In the genomic region with DNA sequence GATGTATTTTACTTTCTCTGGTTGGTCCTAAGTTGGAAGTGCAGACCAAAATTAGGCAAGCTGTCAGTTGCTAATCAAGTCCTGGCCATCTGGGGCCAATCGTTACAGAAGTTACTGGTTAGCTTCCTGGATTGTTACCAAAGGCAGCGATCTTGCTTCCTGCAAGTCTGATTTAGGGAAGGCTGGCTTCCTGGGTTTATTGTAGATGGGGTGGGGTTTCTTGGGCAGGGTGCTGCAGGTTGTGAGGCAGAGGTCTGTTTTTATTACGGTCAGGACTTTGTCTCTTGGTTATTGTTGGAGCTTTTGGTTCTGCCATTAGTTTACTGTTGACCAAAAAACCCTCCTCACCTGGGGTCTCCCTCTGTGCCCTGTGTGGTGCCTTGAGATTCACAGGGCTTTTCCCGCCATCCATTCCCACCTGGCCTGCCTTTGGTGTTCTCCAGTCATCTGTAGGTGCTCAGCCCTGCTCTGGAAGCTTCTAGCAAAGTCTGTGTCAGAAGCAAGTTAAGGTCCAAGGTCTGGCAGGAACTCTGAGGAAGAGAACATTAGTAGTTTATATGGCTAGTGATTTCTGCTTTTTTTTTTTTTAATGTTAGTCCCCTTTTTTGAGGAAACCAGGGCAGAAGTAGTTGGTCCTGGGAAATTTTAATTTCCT, we compare ENCODE assay signal across 21 cellular contexts.
A peak's percentile ranks its signal among the peaks of the same experiment; 100 is the strongest.
DNase-seq lines count a peak whose midpoint lies in the region; ATAC-seq and TF ChIP-seq lines count a peak whose summit lies in the region.
"Had no signal": no experiment of that assay in that cellular context is flagged by ENCODE, and none has a peak within 500 bp of the region (broad histone marks: within the 10 kb centered on the region; RNA-seq: fewer than 3 reads in every experiment).

No MANE protein-coding gene starts in this region.

- no peaks in the 10 kb centered on the region for H3K27me3 ChIP-seq in rectal smooth muscle tissue (ENCODE audit: control insufficient read depth, insufficient read depth, low read length)
- H3K27me3 ChIP-seq: MG63, stomach, upper lobe of left lung had no signal

- no peak overlapping the region for H3K4me3 ChIP-seq in rectal smooth muscle tissue (ENCODE audit: low read length)
- H3K4me3 ChIP-seq: coronary artery, MG63, stomach, upper lobe of left lung had no signal

- intact Hi-C loops in dendritic cell treated with granulocyte-macrophage colony-stimulating factor and Interleukin-4, amounts not matched to agents 40 ng/mL and 50 ng/mL, for 4 days (cut with micrococcal nuclease) = loop anchor here (10.0 kb wide), 1 partner anchor 74 kb away; the partner anchor contains the start of gene ALDH3A2

- TF ChIP-seq CTCF in GM13977 (IDR thresholded peaks at IDR 0.05; ENCODE audit: extremely low read depth, insufficient read depth, missing control alignments) = no peak

- DNase-seq in NCI-H1694 (lab: John Stamatoyannopoulos, UW) (peak; percentile 24), NCI-H1694 treated with DMSO at 0.1 percent for 48 hours (lab: John Stamatoyannopoulos, UW) (no peak), NCI-H446 (lab: John Stamatoyannopoulos, UW) (peak; percentile 10 to 60), amygdala (lab: John Stamatoyannopoulos, UW) (no peak), GM13977 (ENCODE audit: low spot score) (no peak)
- DNase-seq: activated CD8-positive, alpha-beta memory T cell treated with anti-CD3 and anti-CD28 coated beads, Interleukin-2, amount 10 ng/mL, durations not matched to agents 7 days and 5 days; activated naive CD8-positive, alpha-beta T cell treated with anti-CD3 and anti-CD28 coated beads, Interleukin-2, amount 10 ng/mL, durations not matched to agents 7 days and 5 days; brain microvascular endothelial cell; mesenchymal stem cell; NCI-H187 treated with DMSO at 0.1 percent for 48 hours; NCI-H510A; nephron progenitor cell; stomach; upper lobe of left lung had no signal

- H3K27ac ChIP-seq in rectal smooth muscle tissue (ENCODE audit: low read depth, low read length) = peak overlapping the region; percentile 56
- H3K27ac ChIP-seq: brain microvascular endothelial cell, coronary artery, upper lobe of left lung had no signal

- peaks cover 2% of the 10 kb centered on the region for H3K27me3 Mint-ChIP-seq in dendritic cell treated with granulocyte-macrophage colony-stimulating factor and Interleukin-4, amounts not matched to agents 40 ng/mL and 50 ng/mL, for 4 days

- in situ Hi-C loops in GM13977 (cut with MboI; ENCODE audit: low pct_unique_long_range_greater_than_20kb, low sequenced_read_pairs, unreplicated experiment) = no loop called here

- no peak for ATAC-seq in GM19324 (IDR thresholded peaks at IDR 0.05; ENCODE audit: low FRiP score, unreplicated experiment)
- ATAC-seq: activated CD8-positive, alpha-beta memory T cell treated with anti-CD3 and anti-CD28 coated beads, Interleukin-2, amount 10 ng/mL, durations not matched to agents 7 days and 5 days; activated T-helper 17 cell treated with anti-CD3 and anti-CD28 coated beads, Interleukin-2, amount 50 U/mL, for 72 hours; HCT116 had no signal

- H3K36me3 ChIP-seq in rectal smooth muscle tissue (ENCODE audit: control insufficient read depth, insufficient read depth, low read length) = no peaks in the 10 kb centered on the region
- H3K36me3 ChIP-seq: brain microvascular endothelial cell, MG63, stomach, upper lobe of left lung had no signal

- H3K36me3 Mint-ChIP-seq in dendritic cell treated with granulocyte-macrophage colony-stimulating factor and Interleukin-4, amounts not matched to agents 40 ng/mL and 50 ng/mL, for 4 days (ENCODE audit: low read depth) = peaks cover 31% of the 10 kb centered on the region
- H3K36me3 Mint-ChIP-seq: activated CD8-positive, alpha-beta memory T cell treated with anti-CD3 and anti-CD28 coated beads, Interleukin-2, amount 10 ng/mL, durations not matched to agents 7 days and 5 days; activated naive CD8-positive, alpha-beta T cell treated with anti-CD3 and anti-CD28 coated beads, Interleukin-2, amount 10 ng/mL, durations not matched to agents 7 days and 5 days had no signal

- no peak overlapping the region for H3K4me3 Mint-ChIP-seq in dendritic cell treated with granulocyte-macrophage colony-stimulating factor and Interleukin-4, amounts not matched to agents 40 ng/mL and 50 ng/mL, for 4 days
- H3K4me3 Mint-ChIP-seq: activated CD8-positive, alpha-beta memory T cell treated with anti-CD3 and anti-CD28 coated beads, Interleukin-2, amount 10 ng/mL, durations not matched to agents 7 days and 5 days; activated naive CD8-positive, alpha-beta T cell treated with anti-CD3 and anti-CD28 coated beads, Interleukin-2, amount 10 ng/mL, durations not matched to agents 7 days and 5 days; activated T-helper 17 cell treated with anti-CD3 and anti-CD28 coated beads, Interleukin-2, amount 50 U/mL, for 72 hours; nephron progenitor cell had no signal

- H3K4me1 ChIP-seq in rectal smooth muscle tissue (ENCODE audit: control insufficient read depth, insufficient read depth, low read length) = peaks cover 20% of the 10 kb centered on the region
- H3K4me1 ChIP-seq: upper lobe of left lung had no signal

- H3K27ac Mint-ChIP-seq in dendritic cell treated with granulocyte-macrophage colony-stimulating factor and Interleukin-4, amounts not matched to agents 40 ng/mL and 50 ng/mL, for 4 days = peak overlapping the region; percentile 56
- H3K27ac Mint-ChIP-seq: activated CD8-positive, alpha-beta memory T cell treated with anti-CD3 and anti-CD28 coated beads, Interleukin-2, amount 10 ng/mL, durations not matched to agents 7 days and 5 days; activated naive CD8-positive, alpha-beta T cell treated with anti-CD3 and anti-CD28 coated beads, Interleukin-2, amount 10 ng/mL, durations not matched to agents 7 days and 5 days; nephron progenitor cell had no signal

- H3K9ac ChIP-seq in rectal smooth muscle tissue (ENCODE audit: low read length) = no peak overlapping the region

- H3K9me3 Mint-ChIP-seq in dendritic cell treated with granulocyte-macrophage colony-stimulating factor and Interleukin-4, amounts not matched to agents 40 ng/mL and 50 ng/mL, for 4 days = no peaks in the 10 kb centered on the region
- H3K9me3 Mint-ChIP-seq: activated naive CD8-positive, alpha-beta T cell treated with anti-CD3 and anti-CD28 coated beads, Interleukin-2, amount 10 ng/mL, durations not matched to agents 7 days and 5 days; activated T-helper 17 cell treated with anti-CD3 and anti-CD28 coated beads, Interleukin-2, amount 50 U/mL, for 72 hours; nephron progenitor cell had no signal

- H3K4me1 Mint-ChIP-seq in dendritic cell treated with granulocyte-macrophage colony-stimulating factor and Interleukin-4, amounts not matched to agents 40 ng/mL and 50 ng/mL, for 4 days (ENCODE audit: low read depth) = peaks cover 14% of the 10 kb centered on the region
- H3K4me1 Mint-ChIP-seq: activated CD8-positive, alpha-beta memory T cell treated with anti-CD3 and anti-CD28 coated beads, Interleukin-2, amount 10 ng/mL, durations not matched to agents 7 days and 5 days; activated naive CD8-positive, alpha-beta T cell treated with anti-CD3 and anti-CD28 coated beads, Interleukin-2, amount 10 ng/mL, durations not matched to agents 7 days and 5 days; activated T-helper 17 cell treated with anti-CD3 and anti-CD28 coated beads, Interleukin-2, amount 50 U/mL, for 72 hours; nephron progenitor cell had no signal

Comparison
In these comparisons a context has a peak if more than half of its experiments do, and no peak if none do; other contexts are left out.
1. DNase-seq: peak in NCI-H1694 (single experiment) and NCI-H446 (2 of 2); none in NCI-H1694 treated with DMSO at 0.1 percent for 48 hours (single experiment), amygdala (0 of 56) and GM13977 (single experiment).